9 cellular contexts compared by ENCODE assay signal in the genomic region with DNA sequence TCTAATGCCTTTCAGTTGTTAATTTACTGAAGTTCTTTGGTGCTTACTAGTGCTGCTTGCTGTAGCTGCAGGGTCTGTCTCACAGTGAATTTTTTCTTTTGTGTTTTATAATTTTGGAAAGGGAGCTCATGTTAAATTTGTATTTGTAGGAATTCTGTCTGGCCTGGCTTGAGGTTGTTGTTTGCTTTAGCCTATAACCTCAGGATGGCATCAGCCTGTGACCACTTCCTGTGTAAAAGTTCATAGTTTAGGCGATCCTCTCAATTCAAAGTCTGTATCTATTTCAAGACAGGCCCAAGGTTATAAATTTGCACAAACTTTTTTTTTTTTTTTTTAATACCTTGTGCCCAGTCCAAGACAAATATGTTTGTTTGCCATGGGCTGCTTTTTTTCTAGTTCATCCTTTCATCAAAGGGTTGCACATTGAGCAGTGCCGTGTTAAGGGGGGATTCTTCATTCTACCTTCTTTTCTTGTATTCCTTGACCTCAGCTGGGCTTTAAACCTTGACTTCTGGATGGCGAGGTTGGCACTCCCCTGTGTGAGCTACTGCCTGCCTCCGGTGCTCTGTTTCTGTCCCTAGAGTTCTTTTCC. TPM values are rescaled to one million over a fixed set of nuclear protein-coding genes. Genes with fewer than 3 reads are reported as not detected.
A peak's percentile ranks its signal among the peaks of the same experiment; 100 is the strongest.
DNase-seq lines count a peak whose midpoint lies in the region; ATAC-seq and TF ChIP-seq lines count a peak whose summit lies in the region.
"Had no signal": no experiment of that assay in that cellular context is flagged by ENCODE, and none has a peak within 500 bp of the region (broad histone marks: within the 10 kb centered on the region; RNA-seq: fewer than 3 reads in every experiment).

No MANE protein-coding gene starts in this region.

- TF ChIP-seq POLR2A in right lobe of liver (IDR thresholded peaks at IDR 0.05) = no peak

- ATAC-seq in CD4-positive, CD25-positive, alpha-beta regulatory T cell (ENCODE audit: low read depth in 2 of 2) = no peak
- peak; percentile 77 to 86 (median 85) for ATAC-seq in right lobe of liver
- no peak for ATAC-seq in GM18858 (IDR thresholded peaks at IDR 0.05; ENCODE audit: unreplicated experiment)
- ATAC-seq: foreskin keratinocyte had no signal

- intact Hi-C loops in right lobe of liver (cut with DNase I) = no loop called here

- peaks cover 62% of the 10 kb centered on the region for H3K36me3 ChIP-seq in CD4-positive, CD25-positive, alpha-beta regulatory T cell (ENCODE audit: control insufficient read depth, insufficient read depth, low read length)
- peaks cover 52% of the 10 kb centered on the region for H3K36me3 ChIP-seq in HUES64 (ENCODE audit: insufficient read depth, low read length)
- H3K36me3 ChIP-seq in right lobe of liver = peaks cover 5 to 30% (median 14%) of the 10 kb centered on the region in 4 donors

- H3K4me3 ChIP-seq in CD4-positive, CD25-positive, alpha-beta regulatory T cell (ENCODE audit: low read depth, low read length) = peak overlapping the region; percentile 60
- H3K4me3 ChIP-seq in HUES64 (ENCODE audit: low read length) = no peak overlapping the region
- no peak overlapping the region for H3K4me3 ChIP-seq in right lobe of liver

- peak in 1 of 3 donors; percentile 42 for DNase-seq in CD4-positive, CD25-positive, alpha-beta regulatory T cell
- DNase-seq in right lobe of liver = no peak
- no peak for DNase-seq in AG08396 (ENCODE audit: low spot score)
- no peak for DNase-seq in NCI-H128 (lab: John Stamatoyannopoulos, UW; ENCODE audit: unreplicated experiment)
- DNase-seq in AG08395 (ENCODE audit: low spot score) = no peak
- DNase-seq: foreskin keratinocyte had no signal

- no peaks in the 10 kb centered on the region for H3K9me3 Mint-ChIP-seq in CD4-positive, CD25-positive, alpha-beta regulatory T cell
- no peaks in the 10 kb centered on the region for H3K9me3 Mint-ChIP-seq in activated naive CD8-positive, alpha-beta T cell (ENCODE audit: low read depth)

- no peaks in the 10 kb centered on the region for H3K27me3 Mint-ChIP-seq in CD4-positive, CD25-positive, alpha-beta regulatory T cell
- H3K27me3 Mint-ChIP-seq in activated naive CD8-positive, alpha-beta T cell = no peaks in the 10 kb centered on the region

- H3K9ac ChIP-seq in HUES64 (ENCODE audit: low read depth, low read length) = peak overlapping the region; percentile 64

- TF ChIP-seq CTCF in right lobe of liver (IDR thresholded peaks at IDR 0.05) = no peak

- peak overlapping the region; percentile 41 to 85 (median 70) for H3K4me3 Mint-ChIP-seq in CD4-positive, CD25-positive, alpha-beta regulatory T cell
- peak overlapping the region; percentile 63 for H3K4me3 Mint-ChIP-seq in activated naive CD8-positive, alpha-beta T cell

- no peaks in the 10 kb centered on the region for H3K27me3 ChIP-seq in CD4-positive, CD25-positive, alpha-beta regulatory T cell (ENCODE audit: control insufficient read depth, insufficient read depth, low read length)
- no peaks in the 10 kb centered on the region for H3K27me3 ChIP-seq in HUES64 (ENCODE audit: insufficient read depth, low read length)
- H3K27me3 ChIP-seq in right lobe of liver = no peaks in the 10 kb centered on the region
- H3K27me3 ChIP-seq: foreskin keratinocyte had no signal

- 60% methylated on average over 4 of the region's 4 CpGs for WGBS in HUES64
- WGBS in right lobe of liver (ENCODE audit: insufficient coverage, low coverage, low lambda C conversion rate, missing lambda C conversion rate) = 14% methylated on average over 4 of the region's 4 CpGs

- H3K36me3 Mint-ChIP-seq in CD4-positive, CD25-positive, alpha-beta regulatory T cell = peaks cover 53% of the 10 kb centered on the region
- peaks cover 6% of the 10 kb centered on the region for H3K36me3 Mint-ChIP-seq in activated naive CD8-positive, alpha-beta T cell

- peak overlapping the region; percentile 27 to 68 (median 65) for H3K27ac Mint-ChIP-seq in CD4-positive, CD25-positive, alpha-beta regulatory T cell
- H3K27ac Mint-ChIP-seq in activated naive CD8-positive, alpha-beta T cell = peak overlapping the region; percentile 86

- peak overlapping the region; percentile 8 for H3K27ac ChIP-seq in CD4-positive, CD25-positive, alpha-beta regulatory T cell (ENCODE audit: insufficient read depth, low read length, poor library complexity, severe bottlenecking)
- peak overlapping the region; percentile 99 for H3K27ac ChIP-seq in HUES64 (ENCODE audit: low read depth, low read length)
- peak overlapping the region in 1 of 3 donors; percentile 67 for H3K27ac ChIP-seq in right lobe of liver
- H3K27ac ChIP-seq: foreskin keratinocyte had no signal

- H3K4me1 Mint-ChIP-seq in CD4-positive, CD25-positive, alpha-beta regulatory T cell = peaks cover 31 to 64% (median 44%) of the 10 kb centered on the region in 4 donors
- H3K4me1 Mint-ChIP-seq in activated naive CD8-positive, alpha-beta T cell (ENCODE audit: low read depth) = peaks cover 55% of the 10 kb centered on the region

- H3K4me1 ChIP-seq in CD4-positive, CD25-positive, alpha-beta regulatory T cell (ENCODE audit: control insufficient read depth, insufficient read depth, low read length, poor library complexity, severe bottlenecking) = peaks cover 30% of the 10 kb centered on the region
- H3K4me1 ChIP-seq in HUES64 (ENCODE audit: insufficient read depth, low read length) (peaks cover 45% of the 10 kb centered on the region), right lobe of liver (peaks cover 0 to 36% (median 4%) of the 10 kb centered on the region in 4 donors)
- H3K4me1 ChIP-seq: foreskin keratinocyte had no signal

- H3K9me3 ChIP-seq in CD4-positive, CD25-positive, alpha-beta regulatory T cell (ENCODE audit: control insufficient read depth in 2 of 2, low read length in 2 of 2) = no peaks in the 10 kb centered on the region
- H3K9me3 ChIP-seq in HUES64 (ENCODE audit: insufficient read depth, low read depth, low read length) (no peaks in the 10 kb centered on the region), right lobe of liver (no peaks in the 10 kb centered on the region)

RNA-seq across cellular contexts. Expression of a gene that starts 7.3 kb away (rescaled TPM):
- 27.1 TPM for total RNA-seq in CD4-positive, CD25-positive, alpha-beta regulatory T cell
- 10 to 100 TPM; 19.4 to 22.4 (median 21.2) TPM for polyA plus RNA-seq in CD4-positive, CD25-positive, alpha-beta regulatory T cell
- polyA plus RNA-seq in HUES64 (2013, experiment 1 of 2) = 18.5 TPM
- 16.9 TPM for polyA plus RNA-seq in HUES64 (2013, experiment 2 of 2)
- total RNA-seq in right lobe of liver = 10 to 100 TPM; 13.9 to 17.6 (median 16.6) TPM

RNA-seq across cellular contexts. Expression of a gene that starts 42.9 kb away (rescaled TPM):
- 6.8 TPM for total RNA-seq in CD4-positive, CD25-positive, alpha-beta regulatory T cell
- 10 to 100 TPM in 1 of 4 donors, 1 to 10 TPM in 3; 5.8 to 13.9 (median 7.5) TPM for polyA plus RNA-seq in CD4-positive, CD25-positive, alpha-beta regulatory T cell
- 24.4 TPM for polyA plus RNA-seq in HUES64 (2013, experiment 1 of 2)
- polyA plus RNA-seq in HUES64 (2013, experiment 2 of 2) = 25.0 TPM
- total RNA-seq in right lobe of liver = 100 to 1,000 TPM in 2 of 6 experiments, 10 to 100 TPM in 4; 30.4 to 142 (median 68.6) TPM

Comparison
In these comparisons a context has a peak if more than half of its experiments do, and no peak if none do; other contexts are left out.
1. ATAC-seq: peak in right lobe of liver (4 of 4); none in CD4-positive, CD25-positive, alpha-beta regulatory T cell (0 of 2) and GM18858 (single experiment).